In the genomic region with DNA sequence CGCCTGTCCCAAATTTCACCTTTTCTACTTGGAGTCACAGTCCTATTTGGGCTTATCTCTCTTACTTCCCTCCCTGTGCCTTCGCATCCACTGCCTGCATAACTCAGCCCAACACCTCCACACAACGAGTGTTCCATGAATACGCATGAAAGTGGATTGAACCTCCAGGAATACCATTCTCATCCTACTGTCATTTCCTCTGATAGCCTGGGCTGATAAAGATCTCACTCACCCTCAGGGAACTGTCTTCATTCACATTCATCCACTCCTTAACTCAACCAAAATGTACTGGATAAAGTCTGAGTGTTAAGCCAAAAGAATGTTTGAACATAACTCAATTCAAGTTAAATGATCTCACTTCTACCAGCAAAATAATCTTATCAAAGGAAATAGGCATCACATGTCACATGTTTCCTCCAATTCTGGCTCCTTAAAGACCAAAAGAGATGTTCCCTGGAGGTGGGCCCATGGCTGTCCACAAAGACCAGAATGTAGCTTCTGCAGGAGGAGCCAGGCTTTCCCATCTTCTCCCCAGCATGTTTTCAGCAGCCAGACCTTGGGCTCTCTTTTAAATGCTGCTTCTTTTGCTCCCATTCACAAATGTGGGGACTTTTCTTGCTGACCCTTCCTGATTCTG, we compare ENCODE assay signal across 30 cellular contexts. TPM values are rescaled to one million over a fixed set of nuclear protein-coding genes. Genes with fewer than 3 reads are reported as not detected.
DNase-seq lines count a peak whose midpoint lies in the region; ATAC-seq, FAIRE-seq and TF ChIP-seq lines count a peak whose summit lies in the region.
"Had no signal": no experiment of that assay in that cellular context is flagged by ENCODE, and none has a peak within 500 bp of the region (broad histone marks: within the 10 kb centered on the region; RNA-seq: fewer than 3 reads in every experiment).

No MANE protein-coding gene starts in this region.

- H3K56ac ChIP-seq in mesendoderm (ENCODE audit: low read length) = peak overlapping the region; percentile 68

- TF ChIP-seq CTCF in astrocyte (IDR thresholded peaks at IDR 0.05; ENCODE audit: insufficient read depth, low read depth, low read length) = no peak

- peak overlapping the region; percentile 56 for H3K4ac ChIP-seq in mesendoderm (ENCODE audit: low read depth, low read length)

- no peaks in the 10 kb centered on the region for H3K9me3 ChIP-seq in HUES48 (ENCODE audit: control insufficient read depth, insufficient read depth, low read length)
- H3K9me3 ChIP-seq in astrocyte (ENCODE audit: insufficient read depth, low read depth, low read length) = peaks cover 3% of the 10 kb centered on the region
- H3K9me3 ChIP-seq: Caco-2, colonic mucosa, ovary, transverse colon had no signal

- DNase-seq in GM03348 (ENCODE audit: low spot score) = peak; percentile 9
- DNase-seq in astrocyte (ENCODE audit: low read depth) = peak; percentile 47
- peak; percentile 95 for DNase-seq in mesendoderm
- DNase-seq in stimulated activated CD4-positive, alpha-beta T cell treated with anti-CD3 and anti-CD28 coated beads, Interleukin-2, amount 100 ng/mL, for 24 hours = no peak
- DNase-seq: activated gamma-delta T cell; activated naive CD8-positive, alpha-beta T cell treated with anti-CD3 and anti-CD28 coated beads for 36 hours; activated T-cell treated with anti-CD3 and anti-CD28 coated beads, Interleukin-2, amount 50 U/mL, for 24 hours; aorta; Caco-2; colonic mucosa; effector CD8-positive, alpha-beta T cell; foreskin fibroblast; HCEC 1CT; kidney glomerular epithelial cell; NCI-H1048; NCI-H1694 treated with DMSO at 0.1 percent for 48 hours; NCI-H2171 treated with DMSO at 0.1 percent for 48 hours; NCI-H524 treated with DMSO at 0.1 percent for 48 hours; ovary; stimulated activated CD4-positive, alpha-beta T cell treated with anti-CD3 and anti-CD28 coated beads, Interleukin-15, amount 100 ng/mL, for 24 hours; transverse colon had no signal

- peak overlapping the region; percentile 66 for H2BK120ac ChIP-seq in mesendoderm (ENCODE audit: low read depth, low read length)

- H3K27me3 Mint-ChIP-seq in astrocyte (ENCODE audit: low read depth, unreplicated experiment) = no peaks in the 10 kb centered on the region
- H3K27me3 Mint-ChIP-seq: activated naive CD8-positive, alpha-beta T cell treated with anti-CD3 and anti-CD28 coated beads for 36 hours had no signal

- peak; percentile 90 for FAIRE-seq in astrocyte (lab: Jason Lieb, UNC)

- no peak overlapping the region for H3K4me3 ChIP-seq in HUES48 (ENCODE audit: low read depth, low read length)
- no peak overlapping the region for H3K4me3 ChIP-seq in astrocyte (ENCODE audit: insufficient read depth, low read depth, low read length)
- H3K4me3 ChIP-seq in mesendoderm (ENCODE audit: low read length) = no peak overlapping the region
- H3K4me3 ChIP-seq: BLaER1 treated with 17β-estradiol and CSF1 and Interleukin-3, amounts not matched to agents 10 nM and 100 nM; colonic mucosa; ovary; SK-N-MC; transverse colon had no signal

- peak overlapping the region; percentile 61 for H4K5ac ChIP-seq in mesendoderm (ENCODE audit: low read length)

- peaks cover 26% of the 10 kb centered on the region for H3K4me1 Mint-ChIP-seq in astrocyte (ENCODE audit: low read depth, unreplicated experiment)
- H3K4me1 Mint-ChIP-seq: activated naive CD8-positive, alpha-beta T cell treated with anti-CD3 and anti-CD28 coated beads for 36 hours; IgD-negative memory B cell; stimulated activated effector memory CD8-positive, alpha-beta T cell treated with anti-CD3 and anti-CD28 coated beads, Interleukin-12 subunit alpha, Interleukin-12 subunit beta, amount 100 ng/mL, for 72 hours had no signal

- no peaks in the 10 kb centered on the region for H3K36me3 Mint-ChIP-seq in astrocyte (ENCODE audit: low read depth, unreplicated experiment)
- H3K36me3 Mint-ChIP-seq: activated naive CD8-positive, alpha-beta T cell treated with anti-CD3 and anti-CD28 coated beads for 36 hours; IgD-negative memory B cell; stimulated activated effector memory CD8-positive, alpha-beta T cell treated with anti-CD3 and anti-CD28 coated beads, Interleukin-12 subunit alpha, Interleukin-12 subunit beta, amount 100 ng/mL, for 72 hours had no signal

- H3K36me3 ChIP-seq in HUES48 (ENCODE audit: control insufficient read depth, insufficient read depth, low read length) (no peaks in the 10 kb centered on the region), astrocyte (ENCODE audit: insufficient read depth, low read length) (no peaks in the 10 kb centered on the region), mesendoderm (ENCODE audit: control insufficient read depth, insufficient read depth, low read length) (no peaks in the 10 kb centered on the region)
- H3K36me3 ChIP-seq: BLaER1 treated with 17β-estradiol and CSF1 and Interleukin-3, amounts not matched to agents 10 nM and 100 nM; colonic mucosa; ovary; transverse colon had no signal

- no peaks in the 10 kb centered on the region for H3K79me1 ChIP-seq in mesendoderm (ENCODE audit: low read length)

- H2BK5ac ChIP-seq in mesendoderm (ENCODE audit: low read length) = peak overlapping the region; percentile 33

- no peak overlapping the region for H4K8ac ChIP-seq in mesendoderm (ENCODE audit: low read depth, low read length)

- H3K23ac ChIP-seq in mesendoderm (ENCODE audit: low read length) = no peak overlapping the region

- H2AK5ac ChIP-seq in mesendoderm (ENCODE audit: low read length) = no peak overlapping the region

- no CpG with 5 or more reads among the region's 4 CpGs for WGBS in mesendoderm (ENCODE audit: extremely low coverage, insufficient coverage, low lambda C conversion rate)

- H3K79me2 ChIP-seq in astrocyte (ENCODE audit: insufficient read depth, low read length) (no peaks in the 10 kb centered on the region), mesendoderm (ENCODE audit: control insufficient read depth, insufficient read depth, low read length) (no peaks in the 10 kb centered on the region)

- peaks cover 34% of the 10 kb centered on the region for H3K4me1 ChIP-seq in HUES48 (ENCODE audit: control insufficient read depth, insufficient read depth, low read length)
- peaks cover 14% of the 10 kb centered on the region for H3K4me1 ChIP-seq in astrocyte (ENCODE audit: insufficient read depth, low read length)
- peaks cover 31% of the 10 kb centered on the region for H3K4me1 ChIP-seq in mesendoderm (ENCODE audit: control insufficient read depth, low read depth, low read length)
- H3K4me1 ChIP-seq: BLaER1 treated with 17β-estradiol and CSF1 and Interleukin-3, amounts not matched to agents 10 nM and 100 nM; Caco-2; colonic mucosa; transverse colon had no signal

- H2AFZ ChIP-seq in astrocyte (ENCODE audit: low read depth, low read length) = no peak overlapping the region

- H3K4me2 ChIP-seq in astrocyte (ENCODE audit: low read length) (no peak overlapping the region), mesendoderm (ENCODE audit: low read length) (no peak overlapping the region)
- H3K4me2 ChIP-seq: BLaER1 treated with 17β-estradiol and CSF1 and Interleukin-3, amounts not matched to agents 10 nM and 100 nM had no signal

- H3K27ac ChIP-seq in HUES48 (ENCODE audit: low read depth, low read length) = peak overlapping the region; percentile 81
- no peak overlapping the region for H3K27ac ChIP-seq in astrocyte (ENCODE audit: low read depth, low read length)
- H3K27ac ChIP-seq in mesendoderm (ENCODE audit: low read depth, low read length) = peak overlapping the region; percentile 68
- H3K27ac ChIP-seq: BLaER1 treated with 17β-estradiol and CSF1 and Interleukin-3, amounts not matched to agents 10 nM and 100 nM; colonic mucosa; ovary; SK-N-MC; transverse colon had no signal

- no peak overlapping the region for H3K9ac ChIP-seq in HUES48 (ENCODE audit: low read depth, low read length)
- no peak overlapping the region for H3K9ac ChIP-seq in astrocyte (ENCODE audit: low read length)
- H3K9ac ChIP-seq in mesendoderm (ENCODE audit: low read length) = peak overlapping the region; percentile 3
- H3K9ac ChIP-seq: BLaER1 treated with 17β-estradiol and CSF1 and Interleukin-3, amounts not matched to agents 10 nM and 100 nM had no signal

- H3K9me3 Mint-ChIP-seq in astrocyte (ENCODE audit: unreplicated experiment) = peaks cover 6% of the 10 kb centered on the region
- H3K9me3 Mint-ChIP-seq: activated naive CD8-positive, alpha-beta T cell treated with anti-CD3 and anti-CD28 coated beads for 36 hours; activated T-cell treated with anti-CD3 and anti-CD28 coated beads, Interleukin-2, amount 50 U/mL, for 24 hours; IgD-negative memory B cell; nephron; stimulated activated effector memory CD8-positive, alpha-beta T cell treated with anti-CD3 and anti-CD28 coated beads, Interleukin-12 subunit alpha, Interleukin-12 subunit beta, amount 100 ng/mL, for 72 hours; T-helper 1 cell treated with Interleukin-12 subunit alpha and Interleukin-12 subunit beta and Interleukin-4 antibody, amounts not matched to agents 30 μg/mL and 1 μg/mL, for 36 hours had no signal

- ATAC-seq in HG03175 (IDR thresholded peaks at IDR 0.05; ENCODE audit: unreplicated experiment) (no peak), GM21576 (IDR thresholded peaks at IDR 0.05; ENCODE audit: unreplicated experiment) (no peak)
- ATAC-seq: stimulated activated effector memory CD8-positive, alpha-beta T cell treated with anti-CD3 and anti-CD28 coated beads, Interleukin-12 subunit alpha, Interleukin-12 subunit beta, amount 100 ng/mL, for 72 hours had no signal

- no peak overlapping the region for H3K4me3 Mint-ChIP-seq in astrocyte (ENCODE audit: unreplicated experiment)
- H3K4me3 Mint-ChIP-seq: activated naive CD8-positive, alpha-beta T cell treated with anti-CD3 and anti-CD28 coated beads for 36 hours; activated T-cell treated with anti-CD3 and anti-CD28 coated beads, Interleukin-2, amount 50 U/mL, for 24 hours; nephron; stimulated activated effector memory CD8-positive, alpha-beta T cell treated with anti-CD3 and anti-CD28 coated beads, Interleukin-12 subunit alpha, Interleukin-12 subunit beta, amount 100 ng/mL, for 72 hours; T-helper 1 cell treated with Interleukin-12 subunit alpha and Interleukin-12 subunit beta and Interleukin-4 antibody, amounts not matched to agents 30 μg/mL and 1 μg/mL, for 36 hours had no signal

- H3K27me3 ChIP-seq in HUES48 (ENCODE audit: control insufficient read depth, insufficient read depth, low read length) = no peaks in the 10 kb centered on the region; the same call in 1 of the 2 replicates
- H3K27me3 ChIP-seq in astrocyte (ENCODE audit: insufficient read depth, low read length) = no peaks in the 10 kb centered on the region
- no peaks in the 10 kb centered on the region for H3K27me3 ChIP-seq in mesendoderm (ENCODE audit: insufficient read depth, low read length, poor library complexity)
- H3K27me3 ChIP-seq: BLaER1 treated with 17β-estradiol and CSF1 and Interleukin-3, amounts not matched to agents 10 nM and 100 nM; colonic mucosa; ovary; transverse colon had no signal

- H3K18ac ChIP-seq in mesendoderm (ENCODE audit: low read length) = peak overlapping the region; percentile 77

- no peaks in the 10 kb centered on the region for H4K20me1 ChIP-seq in astrocyte (ENCODE audit: insufficient read depth, low read length)
- H4K20me1 ChIP-seq: BLaER1 treated with 17β-estradiol and CSF1 and Interleukin-3, amounts not matched to agents 10 nM and 100 nM had no signal

- H2BK15ac ChIP-seq in mesendoderm (replicated peaks; ENCODE audit: low read depth) = no peak overlapping the region

- no peak overlapping the region for H3K27ac Mint-ChIP-seq in astrocyte (ENCODE audit: unreplicated experiment)
- H3K27ac Mint-ChIP-seq: activated naive CD8-positive, alpha-beta T cell treated with anti-CD3 and anti-CD28 coated beads for 36 hours; activated T-cell treated with anti-CD3 and anti-CD28 coated beads, Interleukin-2, amount 50 U/mL, for 24 hours; IgD-negative memory B cell; nephron; stimulated activated effector memory CD8-positive, alpha-beta T cell treated with anti-CD3 and anti-CD28 coated beads, Interleukin-12 subunit alpha, Interleukin-12 subunit beta, amount 100 ng/mL, for 72 hours; T-helper 1 cell treated with Interleukin-12 subunit alpha and Interleukin-12 subunit beta and Interleukin-4 antibody, amounts not matched to agents 30 μg/mL and 1 μg/mL, for 36 hours had no signal

RNA-seq across cellular contexts. Expression of gene TRIO, which starts 28.4 kb away (rescaled TPM):
- 291 and 347 TPM in 2 replicates for total RNA-seq in astrocyte
- 32.6 TPM for polyA plus RNA-seq in mesendoderm (2013, experiment 1 of 2)
- 32.2 TPM for polyA plus RNA-seq in mesendoderm (2013, experiment 2 of 2)

Comparison
In these comparisons a context has a peak if more than half of its experiments do, and no peak if none do; other contexts are left out.
1. DNase-seq: peak in GM03348 (single experiment), astrocyte (single experiment) and mesendoderm (single experiment); none in stimulated activated CD4-positive, alpha-beta T cell treated with anti-CD3 and anti-CD28 coated beads, Interleukin-2, amount 100 ng/mL, for 24 hours (0 of 2).